Comparison of ENCODE assay signal across 9 cellular contexts in the genomic region with DNA sequence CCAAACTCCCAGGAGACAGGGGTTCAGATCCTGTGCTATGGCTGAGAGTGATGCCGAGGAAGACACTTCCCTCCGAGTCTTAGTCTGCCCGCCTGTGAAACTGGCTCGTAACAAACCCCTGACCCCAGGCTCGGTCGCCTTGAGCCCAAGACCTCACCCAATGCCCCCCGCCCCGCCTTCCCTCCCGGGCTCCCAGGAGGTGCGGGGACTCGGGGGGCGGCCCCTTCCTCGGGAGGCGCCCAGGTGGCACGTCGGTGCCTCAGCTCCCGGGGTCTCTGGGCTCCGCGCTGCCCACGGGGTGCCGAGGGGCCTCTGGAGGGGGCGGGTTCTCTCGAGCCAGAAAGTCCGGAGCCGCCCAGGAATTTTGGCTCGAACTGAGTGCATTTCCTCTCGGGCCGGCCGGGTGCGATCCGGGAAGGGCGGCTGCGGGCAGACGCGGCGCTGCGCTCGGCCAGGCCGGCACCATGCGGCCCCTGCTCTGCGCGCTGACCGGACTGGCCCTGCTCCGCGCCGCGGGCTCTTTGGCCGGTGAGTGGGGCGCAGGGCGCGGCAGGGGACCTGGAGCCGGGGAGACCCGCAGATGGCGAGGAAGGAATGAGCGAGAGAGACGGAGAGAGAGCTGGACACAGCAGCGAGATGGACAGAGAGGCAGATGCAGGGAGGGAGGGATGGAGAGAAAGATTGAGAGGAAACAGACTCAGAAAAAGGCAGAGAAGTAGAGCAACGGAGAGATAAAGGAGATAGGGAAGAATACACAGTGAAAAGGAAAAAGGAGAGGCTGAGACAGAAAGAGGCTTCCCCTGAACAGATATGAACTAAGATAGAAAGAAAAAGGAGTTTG. TPM values are rescaled to one million over a fixed set of nuclear protein-coding genes. Genes with fewer than 3 reads are reported as not detected.
DNase-seq lines count a peak whose midpoint lies in the region; ATAC-seq and TF ChIP-seq lines count a peak whose summit lies in the region.
"Had no signal": no experiment of that assay in that cellular context is flagged by ENCODE, and none has a peak within 500 bp of the region (broad histone marks: within the 10 kb centered on the region; RNA-seq: fewer than 3 reads in every experiment).

A gene with protein sequence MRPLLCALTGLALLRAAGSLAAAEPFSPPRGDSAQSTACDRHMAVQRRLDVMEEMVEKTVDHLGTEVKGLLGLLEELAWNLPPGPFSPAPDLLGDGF (plus strand): TSS at position 432 of the 841 bp plus-strand sequence. CDS start 33 bp downstream, at position 465.

- H3K27ac ChIP-seq in ectodermal cell (ENCODE audit: insufficient read depth, low read depth, low read length, poor library complexity, severe bottlenecking) = no peak within 1 kb of the TSS
- H3K27ac ChIP-seq in lower lobe of right lung = peak within 1 kb of the TSS; percentile 77
- H3K27ac ChIP-seq in thoracic aorta = peak within 1 kb of the TSS; percentile 44 to 61
- H3K27ac ChIP-seq: neutrophil had no signal

- H3K9me3 ChIP-seq in ectodermal cell (ENCODE audit: control insufficient read depth, low read length) (no peaks in the 10 kb centered on the region), lower lobe of right lung (no peaks in the 10 kb centered on the region), thoracic aorta (no peaks in the 10 kb centered on the region)
- H3K9me3 ChIP-seq: neutrophil had no signal

- H3K4me1 ChIP-seq in ectodermal cell (ENCODE audit: control insufficient read depth, insufficient read depth, low read length) = no peaks in the 10 kb centered on the region
- peaks cover 24% of the 10 kb centered on the region for H3K4me1 ChIP-seq in lower lobe of right lung
- peaks cover 3 to 35% of the 10 kb centered on the region in 2 donors for H3K4me1 ChIP-seq in thoracic aorta (ENCODE audit: control insufficient read depth in 1 of 2, low read depth in 2 of 2)

- TF ChIP-seq CTCF in lower lobe of right lung (IDR thresholded peaks at IDR 0.05) (no peak), thoracic aorta (IDR thresholded peaks at IDR 0.05) (no peak)

- 2% methylated on average over 58 of the region's 58 CpGs for WGBS in ectodermal cell, 2 experiments

- H3K36me3 ChIP-seq in ectodermal cell (ENCODE audit: control insufficient read depth, insufficient read depth, low read length) (no peaks in the 10 kb centered on the region), lower lobe of right lung (no peaks in the 10 kb centered on the region), thoracic aorta (no peaks in the 10 kb centered on the region)
- H3K36me3 ChIP-seq: neutrophil had no signal

- peak; percentile 39 for DNase-seq in DMS53 (lab: John Stamatoyannopoulos, UW)
- DNase-seq in DMS53 treated with DMSO at 0.1 percent for 48 hours (lab: John Stamatoyannopoulos, UW; ENCODE audit: unreplicated experiment) = no peak
- DNase-seq in lower lobe of right lung = peak; percentile 54
- no peak for DNase-seq in thoracic aorta (ENCODE audit: low spot score)
- DNase-seq in NCI-H510A (lab: John Stamatoyannopoulos, UW) = no peak
- no peak for DNase-seq in SKM-1 (lab: John Stamatoyannopoulos, UW; ENCODE audit: unreplicated experiment)

- intact Hi-C loops in lower lobe of right lung (cut with DNase I) = no loop called here

- ATAC-seq in lower lobe of right lung = peak; percentile 76
- peak; percentile 14 for ATAC-seq in thoracic aorta (ENCODE audit: insufficient number of reproducible peaks, low FRiP score, low read depth)
- ATAC-seq in GM19397 (IDR thresholded peaks at IDR 0.05; ENCODE audit: unreplicated experiment) = no peak

- H3K4me3 ChIP-seq in ectodermal cell (ENCODE audit: insufficient read depth, low read depth, low read length) (peak within 1 kb of the TSS; percentile 44), lower lobe of right lung (peak within 1 kb of the TSS; percentile 48), thoracic aorta (peak within 1 kb of the TSS; percentile 82)

- H3K27me3 ChIP-seq in ectodermal cell (ENCODE audit: control insufficient read depth, insufficient read depth, low read length, poor library complexity, severe bottlenecking) = peaks cover 27% of the 10 kb centered on the region
- peaks cover 22% of the 10 kb centered on the region for H3K27me3 ChIP-seq in lower lobe of right lung (ENCODE audit: low read depth)
- H3K27me3 ChIP-seq in thoracic aorta (replicated peaks; ENCODE audit: insufficient read depth) = no peaks in the 10 kb centered on the region

RNA-seq across cellular contexts. Expression of the gene that starts here (rescaled TPM):
- polyA plus RNA-seq in ectodermal cell (2013, experiment 1 of 4) = 1.9 TPM
- polyA plus RNA-seq in ectodermal cell (2013, experiment 2 of 4) = 2.9 TPM
- 1.9 TPM for polyA plus RNA-seq in ectodermal cell (2013, experiment 3 of 4)
- 2.2 TPM for polyA plus RNA-seq in ectodermal cell (2013, experiment 4 of 4)
- total RNA-seq in lower lobe of right lung = 38.0 TPM
- total RNA-seq in thoracic aorta = 100 to 1,000 TPM in 1 of 2 donors, 10 to 100 TPM in 1; 42.7 to 123 TPM

Comparison
In these comparisons a context has a peak if more than half of its experiments do, and no peak if none do; other contexts are left out.
1. DNase-seq: peak in DMS53 (single experiment) and lower lobe of right lung (single experiment); none in DMS53 treated with DMSO at 0.1 percent for 48 hours (single experiment), thoracic aorta (single experiment), NCI-H510A (single experiment) and SKM-1 (single experiment).
2. Peak in every context shown above with its lines, with median percentiles within 50 percentile points of each other: H3K4me3 ChIP-seq.